In genomic region chr12:53218551-53219114, GRCh38 we compare ENCODE assay signal across 9 cellular contexts. TPM values are rescaled to one million over a fixed set of nuclear protein-coding genes. Genes with fewer than 3 reads are reported as not detected.
DNase-seq lines count a peak whose midpoint lies in the region; ATAC-seq and TF ChIP-seq lines count a peak whose summit lies in the region.
"Had no signal": no experiment of that assay in that cellular context is flagged by ENCODE, and none has a peak within 500 bp of the region (broad histone marks: within the 10 kb centered on the region; RNA-seq: fewer than 3 reads in every experiment).

No MANE protein-coding gene starts in this region.

- no peak overlapping the region for H2BK5ac ChIP-seq in mesendoderm (ENCODE audit: low read length)

- no CpG with 5 or more reads among the region's 25 CpGs for WGBS in mesendoderm (ENCODE audit: extremely low coverage, insufficient coverage, low lambda C conversion rate)

- intact Hi-C loops in left cardiac atrium (cut with DNase I) (no loop called here), uterus (cut with DNase I; ENCODE audit: low total_unique reads) (loop anchor here (5.0 to 10.0 kb wide), 2 partner anchors 34 to 66 kb away; a partner anchor contains a TSS)

- no peak for TF ChIP-seq CTCF in cardiac muscle cell (IDR thresholded peaks at IDR 0.05; ENCODE audit: low read depth, low read length)
- no peak for TF ChIP-seq CTCF in uterus (IDR thresholded peaks at IDR 0.05)

- peak overlapping the region; percentile 55 for H3K4me3 ChIP-seq in cardiac muscle cell
- H3K4me3 ChIP-seq in mesendoderm (ENCODE audit: low read length), result peak overlapping the region; percentile 92
- peak overlapping the region; percentile 73 to 78 for H3K4me3 ChIP-seq in uterus

- peak overlapping the region; percentile 93 for H3K56ac ChIP-seq in mesendoderm (ENCODE audit: low read length)

- peaks cover 16% of the 10 kb centered on the region for H3K79me1 ChIP-seq in mesendoderm (ENCODE audit: low read length)

- H2BK120ac ChIP-seq in mesendoderm (ENCODE audit: low read depth, low read length), result no peak overlapping the region

- H3K9me3 ChIP-seq in cardiac muscle cell (ENCODE audit: low read depth), result no peaks in the 10 kb centered on the region
- H3K9me3 ChIP-seq in uterus, result no peaks in the 10 kb centered on the region

- peak overlapping the region; percentile 28 for H3K18ac ChIP-seq in mesendoderm (ENCODE audit: low read length)

- H3K4me2 ChIP-seq in mesendoderm (ENCODE audit: low read length), result peak overlapping the region; percentile 76

- no peak overlapping the region for H4K5ac ChIP-seq in mesendoderm (ENCODE audit: low read length)

- peak overlapping the region; percentile 46 for H2AK5ac ChIP-seq in mesendoderm (ENCODE audit: low read length)

- peak in 1 of 2 donors; percentile 33 for DNase-seq in cardiac muscle cell (ENCODE audit: low read depth in 1 of 2, low spot score in 1 of 2)
- no peak for DNase-seq in left cardiac atrium
- no peak for DNase-seq in mesendoderm
- DNase-seq in uterus, result no peak
- no peak for DNase-seq in HPDE6-E6E7 (ENCODE audit: extremely low spot score)
- DNase-seq: DMS79 treated with DMSO at 0.1 percent for 48 hours had no signal

- H3K79me2 ChIP-seq in mesendoderm (ENCODE audit: control insufficient read depth, insufficient read depth, low read length), result peaks cover 21% of the 10 kb centered on the region

- no peak overlapping the region for H3K27ac ChIP-seq in cardiac muscle cell
- peak overlapping the region; percentile 47 for H3K27ac ChIP-seq in cingulate gyrus (ENCODE audit: low read depth, low read length)
- H3K27ac ChIP-seq in mesendoderm (ENCODE audit: low read depth, low read length), result no peak overlapping the region
- peak overlapping the region; percentile 99 for H3K27ac ChIP-seq in uterus

- no peak overlapping the region for H3K23ac ChIP-seq in mesendoderm (ENCODE audit: low read length)

- no peak overlapping the region for H4K8ac ChIP-seq in mesendoderm (ENCODE audit: low read depth, low read length)

- H3K27me3 ChIP-seq in cardiac muscle cell (no peaks in the 10 kb centered on the region), mesendoderm (ENCODE audit: insufficient read depth, low read length, poor library complexity) (no peaks in the 10 kb centered on the region), uterus (no peaks in the 10 kb centered on the region)

- H2BK15ac ChIP-seq in mesendoderm (replicated peaks; ENCODE audit: low read depth), result no peak overlapping the region

- H3K4me1 ChIP-seq in cardiac muscle cell (ENCODE audit: low read depth) (peaks cover 31% of the 10 kb centered on the region), mesendoderm (ENCODE audit: control insufficient read depth, low read depth, low read length) (peaks cover 50% of the 10 kb centered on the region), uterus (peaks cover 0 to 35% of the 10 kb centered on the region in 2 donors)

- peak overlapping the region; percentile 16 for H3K4ac ChIP-seq in mesendoderm (ENCODE audit: low read depth, low read length)

- H3K9ac ChIP-seq in mesendoderm (ENCODE audit: low read length), result peak overlapping the region; percentile 96

- TF ChIP-seq POLR2A in uterus (IDR thresholded peaks at IDR 0.05), result no peak

- H3K36me3 ChIP-seq in cardiac muscle cell, result no peaks in the 10 kb centered on the region
- peaks cover 1% of the 10 kb centered on the region for H3K36me3 ChIP-seq in mesendoderm (ENCODE audit: control insufficient read depth, insufficient read depth, low read length)
- no peaks in the 10 kb centered on the region for H3K36me3 ChIP-seq in uterus

- no peak for ATAC-seq in left cardiac atrium
- ATAC-seq in HG03460 (IDR thresholded peaks at IDR 0.05; ENCODE audit: unreplicated experiment), result no peak
- ATAC-seq in HG03097 (IDR thresholded peaks at IDR 0.05; ENCODE audit: low FRiP score, unreplicated experiment), result no peak

RNA-seq across cellular contexts. Expression of gene ITGB7, which starts 11.6 kb away (rescaled TPM):
- 0.25 and 1.1 TPM in 2 replicates for total RNA-seq in cardiac muscle cell
- 0.55 and 0.86 TPM in 2 replicates for polyA plus RNA-seq in cardiac muscle cell
- 1 to 10 TPM in 1 of 2 donors, under 1 TPM in 1; 0.81 to 2.1 TPM for total RNA-seq in left cardiac atrium
- polyA plus RNA-seq in mesendoderm (2013, experiment 1 of 2), result 0.49 TPM
- polyA plus RNA-seq in mesendoderm (2013, experiment 2 of 2), result 0.88 TPM
- total RNA-seq in uterus, result 1 to 10 TPM in 3 of 4 donors, not detected in 1; 2.0 to 3.8 (median 2.4) TPM

RNA-seq across cellular contexts. Expression of gene RARG, which starts 13.4 kb away (rescaled TPM):
- total RNA-seq in cardiac muscle cell (15.5 and 30.4 TPM in 2 replicates), left cardiac atrium (10 to 100 TPM; 13.5 to 24.1 TPM), uterus (10 to 100 TPM in 2 of 4 donors, 1 to 10 TPM in 2; 2.6 to 65.6 (median 28.9) TPM)
- 13.0 and 19.2 TPM in 2 replicates for polyA plus RNA-seq in cardiac muscle cell
- polyA plus RNA-seq in mesendoderm (2013, experiment 1 of 2), result 28.5 TPM
- 26.2 TPM for polyA plus RNA-seq in mesendoderm (2013, experiment 2 of 2)

RNA-seq across cellular contexts. Expression of gene CSAD, which starts 37.9 kb away (rescaled TPM):
- 11.4 and 29.4 TPM in 2 replicates for total RNA-seq in cardiac muscle cell
- polyA plus RNA-seq in cardiac muscle cell, result 7.2 and 18.0 TPM in 2 replicates
- 10 to 100 TPM; 16.8 to 19.7 TPM for total RNA-seq in left cardiac atrium
- polyA plus RNA-seq in mesendoderm (2013, experiment 1 of 2), result 3.2 TPM
- polyA plus RNA-seq in mesendoderm (2013, experiment 2 of 2), result 3.5 TPM
- total RNA-seq in uterus, result 10 to 100 TPM in 3 of 4 donors, 1 to 10 TPM in 1; 4.1 to 67.6 (median 42.6) TPM

RNA-seq across cellular contexts. Expression of gene ZNF740, which starts 38.1 kb away (rescaled TPM):
- 15.6 and 20.5 TPM in 2 replicates for total RNA-seq in cardiac muscle cell
- polyA plus RNA-seq in cardiac muscle cell, result 4.4 and 16.6 TPM in 2 replicates
- 10 to 100 TPM; 19.0 to 20.0 TPM for total RNA-seq in left cardiac atrium
- polyA plus RNA-seq in mesendoderm (2013, experiment 1 of 2), result 6.8 TPM
- polyA plus RNA-seq in mesendoderm (2013, experiment 2 of 2), result 7.1 TPM
- total RNA-seq in uterus, result 10 to 100 TPM in 2 of 4 donors, 1 to 10 TPM in 2; 7.7 to 55.5 (median 25.9) TPM

RNA-seq across cellular contexts. Expression of gene ESPL1, which starts 49.5 kb away (rescaled TPM):
- total RNA-seq in cardiac muscle cell (7.8 and 23.9 TPM in 2 replicates), left cardiac atrium (1 to 10 TPM in 1 of 2 donors, under 1 TPM in 1; 0.58 to 1.3 TPM), uterus (1 to 10 TPM in 1 of 4 donors, under 1 TPM in 1, not detected in 2; 0.12 to 4.5 TPM)
- polyA plus RNA-seq in cardiac muscle cell, result 1.3 and 4.8 TPM in 2 replicates
- polyA plus RNA-seq in mesendoderm (2013, experiment 1 of 2), result 16.8 TPM
- 15.4 TPM for polyA plus RNA-seq in mesendoderm (2013, experiment 2 of 2)

Comparison
In these comparisons a context has a peak if more than half of its experiments do, and no peak if none do; other contexts are left out.
1. H3K27ac ChIP-seq: peak in cingulate gyrus (single experiment) and uterus (2 of 2); none in cardiac muscle cell (single experiment) and mesendoderm (single experiment).
2. Peak in every context shown above with its lines, with median percentiles within 50 percentile points of each other: H3K4me3 ChIP-seq.